1 cellular context compared by ENCODE assay signal in the genomic region with DNA sequence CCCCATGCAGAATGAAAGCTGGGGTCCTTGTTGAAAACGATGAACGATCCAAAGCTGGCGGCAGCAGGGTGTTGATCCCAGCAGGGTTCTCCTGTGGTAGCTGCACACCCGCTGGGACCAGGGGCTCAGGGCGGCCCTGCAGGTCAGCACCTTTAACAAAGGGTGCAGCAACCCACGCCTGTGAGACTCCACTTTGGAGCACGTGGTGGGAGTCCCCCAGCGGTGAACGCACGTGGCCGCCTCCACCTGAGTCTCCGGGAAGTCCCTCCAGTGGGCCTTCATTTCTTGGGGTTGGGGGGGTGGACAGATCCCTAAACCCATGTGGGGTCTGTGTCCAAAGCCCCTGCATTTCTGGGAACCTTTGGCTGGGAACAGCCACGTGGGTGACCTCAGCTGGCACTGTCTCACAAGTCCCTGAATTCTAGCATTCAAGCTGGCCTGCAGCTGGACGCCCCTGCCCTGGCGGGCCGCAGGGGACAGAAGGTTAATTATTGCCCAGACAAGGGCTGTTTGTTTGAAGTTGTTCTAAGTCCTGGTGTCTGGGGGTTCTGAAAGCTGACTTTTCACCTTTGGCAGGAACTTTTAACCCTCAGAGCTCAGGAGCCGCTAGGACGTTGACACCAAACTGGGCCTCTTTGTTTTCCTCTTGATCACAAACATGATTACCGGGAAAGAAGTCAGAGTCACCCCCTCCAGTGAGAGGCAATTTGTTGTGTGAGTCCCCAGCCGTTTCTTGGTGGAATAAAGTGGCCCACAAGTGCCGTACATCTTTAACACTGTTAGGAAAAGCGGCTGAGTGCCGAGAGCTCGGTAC.
TF ChIP-seq lines count a peak whose summit lies in the region.

No MANE protein-coding gene starts in this region.

TF ChIP-seq in HepG2, 621 proteins besides CTCF, POLR2A, EP300 and RAD21 (continued from another document and continues in another):
- TF ChIP-seq, protein P1, sequence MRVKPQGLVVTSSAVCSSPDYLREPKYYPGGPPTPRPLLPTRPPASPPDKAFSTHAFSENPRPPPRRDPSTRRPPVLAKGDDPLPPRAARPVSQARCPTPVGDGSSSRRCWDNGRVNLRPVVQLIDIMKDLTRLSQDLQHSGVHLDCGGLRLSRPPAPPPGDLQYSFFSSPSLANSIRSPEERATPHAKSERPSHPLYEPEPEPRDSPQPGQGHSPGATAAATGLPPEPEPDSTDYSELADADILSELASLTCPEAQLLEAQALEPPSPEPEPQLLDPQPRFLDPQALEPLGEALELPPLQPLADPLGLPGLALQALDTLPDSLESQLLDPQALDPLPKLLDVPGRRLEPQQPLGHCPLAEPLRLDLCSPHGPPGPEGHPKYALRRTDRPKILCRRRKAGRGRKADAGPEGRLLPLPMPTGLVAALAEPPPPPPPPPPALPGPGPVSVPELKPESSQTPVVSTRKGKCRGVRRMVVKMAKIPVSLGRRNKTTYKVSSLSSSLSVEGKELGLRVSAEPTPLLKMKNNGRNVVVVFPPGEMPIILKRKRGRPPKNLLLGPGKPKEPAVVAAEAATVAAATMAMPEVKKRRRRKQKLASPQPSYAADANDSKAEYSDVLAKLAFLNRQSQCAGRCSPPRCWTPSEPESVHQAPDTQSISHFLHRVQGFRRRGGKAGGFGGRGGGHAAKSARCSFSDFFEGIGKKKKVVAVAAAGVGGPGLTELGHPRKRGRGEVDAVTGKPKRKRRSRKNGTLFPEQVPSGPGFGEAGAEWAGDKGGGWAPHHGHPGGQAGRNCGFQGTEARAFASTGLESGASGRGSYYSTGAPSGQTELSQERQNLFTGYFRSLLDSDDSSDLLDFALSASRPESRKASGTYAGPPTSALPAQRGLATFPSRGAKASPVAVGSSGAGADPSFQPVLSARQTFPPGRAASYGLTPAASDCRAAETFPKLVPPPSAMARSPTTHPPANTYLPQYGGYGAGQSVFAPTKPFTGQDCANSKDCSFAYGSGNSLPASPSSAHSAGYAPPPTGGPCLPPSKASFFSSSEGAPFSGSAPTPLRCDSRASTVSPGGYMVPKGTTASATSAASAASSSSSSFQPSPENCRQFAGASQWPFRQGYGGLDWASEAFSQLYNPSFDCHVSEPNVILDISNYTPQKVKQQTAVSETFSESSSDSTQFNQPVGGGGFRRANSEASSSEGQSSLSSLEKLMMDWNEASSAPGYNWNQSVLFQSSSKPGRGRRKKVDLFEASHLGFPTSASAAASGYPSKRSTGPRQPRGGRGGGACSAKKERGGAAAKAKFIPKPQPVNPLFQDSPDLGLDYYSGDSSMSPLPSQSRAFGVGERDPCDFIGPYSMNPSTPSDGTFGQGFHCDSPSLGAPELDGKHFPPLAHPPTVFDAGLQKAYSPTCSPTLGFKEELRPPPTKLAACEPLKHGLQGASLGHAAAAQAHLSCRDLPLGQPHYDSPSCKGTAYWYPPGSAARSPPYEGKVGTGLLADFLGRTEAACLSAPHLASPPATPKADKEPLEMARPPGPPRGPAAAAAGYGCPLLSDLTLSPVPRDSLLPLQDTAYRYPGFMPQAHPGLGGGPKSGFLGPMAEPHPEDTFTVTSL (CRISPR knock-in tag; IDR thresholded peaks at IDR 0.05; ENCODE audit: borderline replicate concordance): peak; percentile 88; the same call in 1 of the 2 replicates
- 0 out of 2 replicates have a peak, but pooled peaks have one; percentile 55 for TF ChIP-seq NAIF1 (CRISPR knock-in tag; IDR thresholded peaks at IDR 0.05; ENCODE audit: borderline replicate concordance)
- TF ChIP-seq RFX3 (CRISPR knock-in tag; IDR thresholded peaks at IDR 0.05): no peak
- peak; percentile 68 for TF ChIP-seq ZFY (CRISPR knock-in tag; IDR thresholded peaks at IDR 0.05)
- peak; percentile 85; the same call in 1 of the 2 replicates for TF ChIP-seq MIXL1 (CRISPR knock-in tag; IDR thresholded peaks at IDR 0.05)
- no peak for TF ChIP-seq TCF12 (IDR thresholded peaks at IDR 0.05)
- TF ChIP-seq TCF12 (CRISPR knock-in tag; IDR thresholded peaks at IDR 0.05): peak; percentile 74; the same call in 1 of the 2 replicates
- peak; percentile 82 for TF ChIP-seq CCAR2 (optimal IDR thresholded peaks at IDR 0.05; ENCODE audit: low read depth, low read length)
- TF ChIP-seq MED8 (CRISPR knock-in tag; IDR thresholded peaks at IDR 0.05; ENCODE audit: insufficient replicate concordance): peak; percentile 84
- TF ChIP-seq ZSCAN12 (CRISPR knock-in tag; IDR thresholded peaks at IDR 0.05): 0 out of 2 replicates have a peak, but pooled peaks have one; percentile 41
- TF ChIP-seq YY1 (IDR thresholded peaks at IDR 0.05; ENCODE audit: insufficient read depth, insufficient replicate concordance, low read depth, low read length): peak; percentile 53
- TF ChIP-seq ZSCAN20 (CRISPR knock-in tag; IDR thresholded peaks at IDR 0.05; ENCODE audit: borderline replicate concordance): no peak
- TF ChIP-seq NR2F1 (CRISPR knock-in tag; IDR thresholded peaks at IDR 0.05): peak; percentile 98 to 99
- TF ChIP-seq, protein P2, sequence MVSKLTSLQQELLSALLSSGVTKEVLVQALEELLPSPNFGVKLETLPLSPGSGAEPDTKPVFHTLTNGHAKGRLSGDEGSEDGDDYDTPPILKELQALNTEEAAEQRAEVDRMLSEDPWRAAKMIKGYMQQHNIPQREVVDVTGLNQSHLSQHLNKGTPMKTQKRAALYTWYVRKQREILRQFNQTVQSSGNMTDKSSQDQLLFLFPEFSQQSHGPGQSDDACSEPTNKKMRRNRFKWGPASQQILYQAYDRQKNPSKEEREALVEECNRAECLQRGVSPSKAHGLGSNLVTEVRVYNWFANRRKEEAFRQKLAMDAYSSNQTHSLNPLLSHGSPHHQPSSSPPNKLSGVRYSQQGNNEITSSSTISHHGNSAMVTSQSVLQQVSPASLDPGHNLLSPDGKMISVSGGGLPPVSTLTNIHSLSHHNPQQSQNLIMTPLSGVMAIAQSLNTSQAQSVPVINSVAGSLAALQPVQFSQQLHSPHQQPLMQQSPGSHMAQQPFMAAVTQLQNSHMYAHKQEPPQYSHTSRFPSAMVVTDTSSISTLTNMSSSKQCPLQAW (CRISPR knock-in tag; IDR thresholded peaks at IDR 0.05): peak; percentile 100
- TF ChIP-seq ZNF782 (CRISPR knock-in tag; IDR thresholded peaks at IDR 0.05; ENCODE audit: borderline replicate concordance): no peak
- TF ChIP-seq SMAD3 (CRISPR knock-in tag; IDR thresholded peaks at IDR 0.05): peak; percentile 84
- peak; percentile 48; the same call in 1 of the 2 replicates for TF ChIP-seq MIER2 (CRISPR knock-in tag; IDR thresholded peaks at IDR 0.05)
- TF ChIP-seq ZIK1 (CRISPR knock-in tag; IDR thresholded peaks at IDR 0.05; ENCODE audit: borderline replicate concordance, low read depth): 0 out of 2 replicates have a peak, but pooled peaks have one; percentile 47
- TF ChIP-seq, protein P3, sequence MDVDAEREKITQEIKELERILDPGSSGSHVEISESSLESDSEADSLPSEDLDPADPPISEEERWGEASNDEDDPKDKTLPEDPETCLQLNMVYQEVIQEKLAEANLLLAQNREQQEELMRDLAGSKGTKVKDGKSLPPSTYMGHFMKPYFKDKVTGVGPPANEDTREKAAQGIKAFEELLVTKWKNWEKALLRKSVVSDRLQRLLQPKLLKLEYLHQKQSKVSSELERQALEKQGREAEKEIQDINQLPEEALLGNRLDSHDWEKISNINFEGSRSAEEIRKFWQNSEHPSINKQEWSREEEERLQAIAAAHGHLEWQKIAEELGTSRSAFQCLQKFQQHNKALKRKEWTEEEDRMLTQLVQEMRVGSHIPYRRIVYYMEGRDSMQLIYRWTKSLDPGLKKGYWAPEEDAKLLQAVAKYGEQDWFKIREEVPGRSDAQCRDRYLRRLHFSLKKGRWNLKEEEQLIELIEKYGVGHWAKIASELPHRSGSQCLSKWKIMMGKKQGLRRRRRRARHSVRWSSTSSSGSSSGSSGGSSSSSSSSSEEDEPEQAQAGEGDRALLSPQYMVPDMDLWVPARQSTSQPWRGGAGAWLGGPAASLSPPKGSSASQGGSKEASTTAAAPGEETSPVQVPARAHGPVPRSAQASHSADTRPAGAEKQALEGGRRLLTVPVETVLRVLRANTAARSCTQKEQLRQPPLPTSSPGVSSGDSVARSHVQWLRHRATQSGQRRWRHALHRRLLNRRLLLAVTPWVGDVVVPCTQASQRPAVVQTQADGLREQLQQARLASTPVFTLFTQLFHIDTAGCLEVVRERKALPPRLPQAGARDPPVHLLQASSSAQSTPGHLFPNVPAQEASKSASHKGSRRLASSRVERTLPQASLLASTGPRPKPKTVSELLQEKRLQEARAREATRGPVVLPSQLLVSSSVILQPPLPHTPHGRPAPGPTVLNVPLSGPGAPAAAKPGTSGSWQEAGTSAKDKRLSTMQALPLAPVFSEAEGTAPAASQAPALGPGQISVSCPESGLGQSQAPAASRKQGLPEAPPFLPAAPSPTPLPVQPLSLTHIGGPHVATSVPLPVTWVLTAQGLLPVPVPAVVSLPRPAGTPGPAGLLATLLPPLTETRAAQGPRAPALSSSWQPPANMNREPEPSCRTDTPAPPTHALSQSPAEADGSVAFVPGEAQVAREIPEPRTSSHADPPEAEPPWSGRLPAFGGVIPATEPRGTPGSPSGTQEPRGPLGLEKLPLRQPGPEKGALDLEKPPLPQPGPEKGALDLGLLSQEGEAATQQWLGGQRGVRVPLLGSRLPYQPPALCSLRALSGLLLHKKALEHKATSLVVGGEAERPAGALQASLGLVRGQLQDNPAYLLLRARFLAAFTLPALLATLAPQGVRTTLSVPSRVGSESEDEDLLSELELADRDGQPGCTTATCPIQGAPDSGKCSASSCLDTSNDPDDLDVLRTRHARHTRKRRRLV (CRISPR knock-in tag; IDR thresholded peaks at IDR 0.05): no peak
- TF ChIP-seq NONO (IDR thresholded peaks at IDR 0.05): no peak
- peak; percentile 75 for TF ChIP-seq NONO (CRISPR knock-in tag; conservative IDR thresholded peaks at IDR 0.05)
- peak; percentile 90 for TF ChIP-seq SALL2 (CRISPR knock-in tag; IDR thresholded peaks at IDR 0.05)
- no peak for TF ChIP-seq ZNF75D (CRISPR knock-in tag; IDR thresholded peaks at IDR 0.05; ENCODE audit: borderline replicate concordance)
- peak; percentile 99 for TF ChIP-seq PHF21A (CRISPR knock-in tag; IDR thresholded peaks at IDR 0.05)
- peak; percentile 54; the same call in 1 of the 2 replicates for TF ChIP-seq SP4 (CRISPR knock-in tag; IDR thresholded peaks at IDR 0.05)
- peak; percentile 100 for TF ChIP-seq ZNF224 (CRISPR knock-in tag; IDR thresholded peaks at IDR 0.05)
- TF ChIP-seq XRCC5 (optimal IDR thresholded peaks at IDR 0.05; ENCODE audit: low read length): peak; percentile 65
- TF ChIP-seq, protein P4, sequence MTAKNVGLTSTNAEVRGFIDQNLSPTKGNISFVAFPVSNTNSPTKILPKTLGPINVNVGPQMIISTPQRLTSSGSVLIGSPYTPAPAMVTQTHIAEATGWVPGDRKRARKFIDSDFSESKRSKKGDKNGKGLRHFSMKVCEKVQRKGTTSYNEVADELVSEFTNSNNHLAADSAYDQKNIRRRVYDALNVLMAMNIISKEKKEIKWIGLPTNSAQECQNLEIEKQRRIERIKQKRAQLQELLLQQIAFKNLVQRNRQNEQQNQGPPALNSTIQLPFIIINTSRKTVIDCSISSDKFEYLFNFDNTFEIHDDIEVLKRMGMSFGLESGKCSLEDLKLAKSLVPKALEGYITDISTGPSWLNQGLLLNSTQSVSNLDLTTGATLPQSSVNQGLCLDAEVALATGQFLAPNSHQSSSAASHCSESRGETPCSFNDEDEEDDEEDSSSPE (CRISPR knock-in tag; IDR thresholded peaks at IDR 0.05): peak; percentile 50; the same call in 1 of the 2 replicates
- peak; percentile 12 for TF ChIP-seq AGO2 (optimal IDR thresholded peaks at IDR 0.05; ENCODE audit: low read depth, low read length)
- TF ChIP-seq ZNF839 (CRISPR knock-in tag; IDR thresholded peaks at IDR 0.05; ENCODE audit: borderline replicate concordance): 0 out of 2 replicates have a peak, but pooled peaks have one; percentile 46
- TF ChIP-seq, protein P5, sequence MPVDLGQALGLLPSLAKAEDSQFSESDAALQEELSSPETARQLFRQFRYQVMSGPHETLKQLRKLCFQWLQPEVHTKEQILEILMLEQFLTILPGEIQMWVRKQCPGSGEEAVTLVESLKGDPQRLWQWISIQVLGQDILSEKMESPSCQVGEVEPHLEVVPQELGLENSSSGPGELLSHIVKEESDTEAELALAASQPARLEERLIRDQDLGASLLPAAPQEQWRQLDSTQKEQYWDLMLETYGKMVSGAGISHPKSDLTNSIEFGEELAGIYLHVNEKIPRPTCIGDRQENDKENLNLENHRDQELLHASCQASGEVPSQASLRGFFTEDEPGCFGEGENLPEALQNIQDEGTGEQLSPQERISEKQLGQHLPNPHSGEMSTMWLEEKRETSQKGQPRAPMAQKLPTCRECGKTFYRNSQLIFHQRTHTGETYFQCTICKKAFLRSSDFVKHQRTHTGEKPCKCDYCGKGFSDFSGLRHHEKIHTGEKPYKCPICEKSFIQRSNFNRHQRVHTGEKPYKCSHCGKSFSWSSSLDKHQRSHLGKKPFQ (CRISPR knock-in tag; IDR thresholded peaks at IDR 0.05; ENCODE audit: insufficient replicate concordance): no peak
- TF ChIP-seq ZNF614 (CRISPR knock-in tag; IDR thresholded peaks at IDR 0.05; ENCODE audit: borderline replicate concordance): peak; percentile 80
- no peak; the same call in 1 of the 2 replicates for TF ChIP-seq ZNF225 (CRISPR knock-in tag; IDR thresholded peaks at IDR 0.05)
- peak; percentile 22 for TF ChIP-seq RBM22 (optimal IDR thresholded peaks at IDR 0.05; ENCODE audit: low read length)
- TF ChIP-seq HOXA5 (CRISPR knock-in tag; IDR thresholded peaks at IDR 0.05): peak; percentile 71
- no peak for TF ChIP-seq ZFP37 (CRISPR knock-in tag; IDR thresholded peaks at IDR 0.05; ENCODE audit: borderline replicate concordance)
- TF ChIP-seq, protein P6, sequence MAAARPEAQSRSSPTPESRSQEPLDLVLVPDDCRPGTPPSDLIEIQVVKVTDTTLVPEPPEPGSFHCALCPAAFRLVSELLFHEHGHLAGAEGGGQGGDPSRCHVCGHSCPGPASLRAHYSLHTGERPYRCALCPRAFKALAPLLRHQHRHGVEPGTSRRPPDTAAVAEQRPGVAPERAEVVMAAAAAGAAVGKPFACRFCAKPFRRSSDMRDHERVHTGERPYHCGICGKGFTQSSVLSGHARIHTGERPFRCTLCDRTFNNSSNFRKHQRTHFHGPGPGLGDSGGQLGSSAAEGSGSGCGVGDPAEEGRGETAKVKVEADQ (CRISPR knock-in tag; IDR thresholded peaks at IDR 0.05; ENCODE audit: borderline replicate concordance): peak; percentile 85
